25 cellular contexts compared by ENCODE assay signal in genomic region chr1:7407547-7407895, GRCh38.
DNase-seq lines count a peak whose midpoint lies in the region; ATAC-seq and TF ChIP-seq lines count a peak whose summit lies in the region.
"Had no signal": no experiment of that assay in that cellular context is flagged by ENCODE, and none has a peak within 500 bp of the region (broad histone marks: within the 10 kb centered on the region; RNA-seq: fewer than 3 reads in every experiment).

No MANE protein-coding gene starts in this region.

- H3K27me3 ChIP-seq in upper lobe of left lung: no peaks in the 10 kb centered on the region
- H3K27me3 ChIP-seq: adrenal gland, body of pancreas, dorsolateral prefrontal cortex had no signal

- H3K9me3 Mint-ChIP-seq in activated CD4-positive, alpha-beta memory T cell treated with anti-CD3 and anti-CD28 coated beads, Interleukin-2, amount 10 ng/mL, durations not matched to agents 7 days and 5 days: no peaks in the 10 kb centered on the region
- no peaks in the 10 kb centered on the region for H3K9me3 Mint-ChIP-seq in activated CD4-positive, alpha-beta memory T cell treated with anti-CD3 and anti-CD28 coated beads for 36 hours
- H3K9me3 Mint-ChIP-seq: activated naive CD4-positive, alpha-beta T cell treated with anti-CD3 and anti-CD28 coated beads for 36 hours; activated T-cell treated with anti-CD3 and anti-CD28 coated beads, Interleukin-2, amount 50 U/mL, for 72 hours; stimulated activated naive B cell treated with anti-CD40 and anti-IgM and Interleukin-4, amounts not matched to agents 10 μg/mL and 1 μg/mL and 100 μg/mL, for 72 hours had no signal

- H3K9me3 ChIP-seq in upper lobe of left lung: no peaks in the 10 kb centered on the region
- H3K9me3 ChIP-seq: adrenal gland, body of pancreas, esophagus squamous epithelium had no signal

- no peaks in the 10 kb centered on the region for H3K27me3 Mint-ChIP-seq in activated CD4-positive, alpha-beta memory T cell treated with anti-CD3 and anti-CD28 coated beads, Interleukin-2, amount 10 ng/mL, durations not matched to agents 7 days and 5 days
- H3K27me3 Mint-ChIP-seq in activated CD4-positive, alpha-beta memory T cell treated with anti-CD3 and anti-CD28 coated beads for 36 hours: peaks cover 2% of the 10 kb centered on the region

- no peak overlapping the region for H3K4me3 Mint-ChIP-seq in activated CD4-positive, alpha-beta memory T cell treated with anti-CD3 and anti-CD28 coated beads, Interleukin-2, amount 10 ng/mL, durations not matched to agents 7 days and 5 days
- H3K4me3 Mint-ChIP-seq in activated CD4-positive, alpha-beta memory T cell treated with anti-CD3 and anti-CD28 coated beads for 36 hours: no peak overlapping the region
- H3K4me3 Mint-ChIP-seq: activated CD4-positive, alpha-beta T cell treated with anti-CD3 and anti-CD28 coated beads for 36 hours; activated naive CD4-positive, alpha-beta T cell treated with anti-CD3 and anti-CD28 coated beads for 36 hours; activated T-cell treated with anti-CD3 and anti-CD28 coated beads, Interleukin-2, amount 50 U/mL, for 72 hours; naive thymus-derived CD4-positive, alpha-beta T cell; stimulated activated naive B cell treated with anti-CD40 and anti-IgM and Interleukin-4, amounts not matched to agents 10 μg/mL and 1 μg/mL and 100 μg/mL, for 72 hours had no signal

- CTCF ChIA-PET in activated CD4-positive, alpha-beta memory T cell treated with anti-CD3 and anti-CD28 coated beads, Interleukin-2, amount 10 ng/mL, durations not matched to agents 7 days and 5 days (lab: Charles Lee): no interaction called here
- CTCF ChIA-PET in activated CD4-positive, alpha-beta memory T cell treated with anti-CD3 and anti-CD28 coated beads for 36 hours (lab: Charles Lee): no interaction called here

- no peaks in the 10 kb centered on the region for H3K36me3 Mint-ChIP-seq in activated CD4-positive, alpha-beta memory T cell treated with anti-CD3 and anti-CD28 coated beads, Interleukin-2, amount 10 ng/mL, durations not matched to agents 7 days and 5 days (ENCODE audit: low read depth)
- H3K36me3 Mint-ChIP-seq in activated CD4-positive, alpha-beta memory T cell treated with anti-CD3 and anti-CD28 coated beads for 36 hours: no peaks in the 10 kb centered on the region
- H3K36me3 Mint-ChIP-seq: naive thymus-derived CD4-positive, alpha-beta T cell; stimulated activated naive B cell treated with anti-CD40 and anti-IgM and Interleukin-4, amounts not matched to agents 10 μg/mL and 1 μg/mL and 100 μg/mL, for 72 hours had no signal

- no peaks in the 10 kb centered on the region for H3K4me1 ChIP-seq in upper lobe of left lung
- H3K4me1 ChIP-seq: adrenal gland, body of pancreas, esophagus squamous epithelium had no signal

- H3K27ac ChIP-seq in upper lobe of left lung: no peak overlapping the region
- H3K27ac ChIP-seq: adrenal gland, body of pancreas, dorsolateral prefrontal cortex, esophagus squamous epithelium had no signal

- no peaks in the 10 kb centered on the region for H3K36me3 ChIP-seq in upper lobe of left lung
- H3K36me3 ChIP-seq: adrenal gland, esophagus squamous epithelium had no signal

- no peak overlapping the region for H3K4me3 ChIP-seq in upper lobe of left lung
- H3K4me3 ChIP-seq: adrenal gland, body of pancreas, dorsolateral prefrontal cortex, esophagus squamous epithelium had no signal

- H3K27ac Mint-ChIP-seq in activated CD4-positive, alpha-beta memory T cell treated with anti-CD3 and anti-CD28 coated beads, Interleukin-2, amount 10 ng/mL, durations not matched to agents 7 days and 5 days: no peak overlapping the region
- no peak overlapping the region for H3K27ac Mint-ChIP-seq in activated CD4-positive, alpha-beta memory T cell treated with anti-CD3 and anti-CD28 coated beads for 36 hours
- H3K27ac Mint-ChIP-seq: activated CD4-positive, alpha-beta T cell treated with anti-CD3 and anti-CD28 coated beads for 36 hours; activated naive CD4-positive, alpha-beta T cell treated with anti-CD3 and anti-CD28 coated beads for 36 hours; activated T-cell treated with anti-CD3 and anti-CD28 coated beads, Interleukin-2, amount 50 U/mL, for 72 hours; naive thymus-derived CD4-positive, alpha-beta T cell; stimulated activated naive B cell treated with anti-CD40 and anti-IgM and Interleukin-4, amounts not matched to agents 10 μg/mL and 1 μg/mL and 100 μg/mL, for 72 hours had no signal

- WGBS in upper lobe of left lung, 2 donors: 95% methylated on average over 7 of the region's 7 CpGs; no CpG with 5 or more reads in 1 of the 2 donors

- ATAC-seq in upper lobe of left lung (ENCODE audit: low FRiP score in 2 of 2): no peak
- ATAC-seq in GM21528 (IDR thresholded peaks at IDR 0.05; ENCODE audit: low FRiP score, unreplicated experiment): no peak
- no peak for ATAC-seq in HG03196 (IDR thresholded peaks at IDR 0.05; ENCODE audit: unreplicated experiment)
- ATAC-seq: activated CD4-positive, alpha-beta T cell treated with anti-CD3 and anti-CD28 coated beads for 36 hours; activated T-cell treated with anti-CD3 and anti-CD28 coated beads, Interleukin-2, amount 50 U/mL, for 72 hours; body of pancreas; foreskin keratinocyte; naive thymus-derived CD4-positive, alpha-beta T cell; stimulated activated naive B cell treated with anti-CD40 and anti-IgM and Interleukin-4, amounts not matched to agents 10 μg/mL and 1 μg/mL and 100 μg/mL, for 72 hours had no signal

- POLR2A ChIA-PET in activated CD4-positive, alpha-beta memory T cell treated with anti-CD3 and anti-CD28 coated beads, Interleukin-2, amount 10 ng/mL, durations not matched to agents 7 days and 5 days (lab: Charles Lee): no interaction called here
- POLR2A ChIA-PET in activated CD4-positive, alpha-beta memory T cell treated with anti-CD3 and anti-CD28 coated beads for 36 hours (lab: Charles Lee): no interaction called here

- TF ChIP-seq CTCF in upper lobe of left lung (IDR thresholded peaks at IDR 0.05): no peak

- peak; percentile 1 for DNase-seq in activated CD4-positive, alpha-beta memory T cell treated with anti-CD3 and anti-CD28 coated beads, Interleukin-2, amount 10 ng/mL, durations not matched to agents 7 days and 5 days
- no peak for DNase-seq in activated CD4-positive, alpha-beta memory T cell treated with anti-CD3 and anti-CD28 coated beads for 36 hours
- DNase-seq in activated CD8-positive, alpha-beta memory T cell treated with anti-CD3 and anti-CD28 coated beads, Interleukin-2, amount 50 U/mL, for 48 hours: peak; percentile 2
- peak; percentile 60 for DNase-seq in mesenteric fat pad (ENCODE audit: low spot score)
- DNase-seq in upper lobe of left lung: peak; percentile 19 to 36
- no peak for DNase-seq in retina
- DNase-seq: activated CD4-positive, alpha-beta T cell treated with anti-CD3 and anti-CD28 coated beads for 36 hours; activated naive CD4-positive, alpha-beta T cell treated with anti-CD3 and anti-CD28 coated beads for 36 hours; activated T-cell treated with anti-CD3 and anti-CD28 coated beads, Interleukin-2, amount 50 U/mL, for 72 hours; body of pancreas; Calu3; esophagus squamous epithelium; foreskin keratinocyte; KG1; midbrain; naive thymus-derived CD4-positive, alpha-beta T cell; NCI-H1417 treated with DMSO at 0.1 percent for 48 hours; NCI-H2081; NCI-H226; SHP77 treated with DMSO at 0.1 percent for 48 hours; stimulated activated naive B cell treated with anti-CD40 and anti-IgM and Interleukin-4, amounts not matched to agents 10 μg/mL and 1 μg/mL and 100 μg/mL, for 72 hours had no signal

- no peak for TF ChIP-seq POLR2A in upper lobe of left lung (IDR thresholded peaks at IDR 0.05)

- no peak for TF ChIP-seq EP300 in upper lobe of left lung (IDR thresholded peaks at IDR 0.05)

- intact Hi-C loops in activated CD4-positive, alpha-beta memory T cell treated with anti-CD3 and anti-CD28 coated beads for 36 hours (cut with micrococcal nuclease): no loop called here

- no peaks in the 10 kb centered on the region for H3K4me1 Mint-ChIP-seq in activated CD4-positive, alpha-beta memory T cell treated with anti-CD3 and anti-CD28 coated beads, Interleukin-2, amount 10 ng/mL, durations not matched to agents 7 days and 5 days
- no peaks in the 10 kb centered on the region for H3K4me1 Mint-ChIP-seq in activated CD4-positive, alpha-beta memory T cell treated with anti-CD3 and anti-CD28 coated beads for 36 hours (ENCODE audit: low read depth)
- H3K4me1 Mint-ChIP-seq: activated CD4-positive, alpha-beta T cell treated with anti-CD3 and anti-CD28 coated beads for 36 hours; naive thymus-derived CD4-positive, alpha-beta T cell; stimulated activated naive B cell treated with anti-CD40 and anti-IgM and Interleukin-4, amounts not matched to agents 10 μg/mL and 1 μg/mL and 100 μg/mL, for 72 hours had no signal

Comparison
In these comparisons a context has a peak if more than half of its experiments do, and no peak if none do; other contexts are left out.
1. DNase-seq: peak in activated CD4-positive, alpha-beta memory T cell treated with anti-CD3 and anti-CD28 coated beads, Interleukin-2, amount 10 ng/mL, durations not matched to agents 7 days and 5 days (single experiment), activated CD8-positive, alpha-beta memory T cell treated with anti-CD3 and anti-CD28 coated beads, Interleukin-2, amount 50 U/mL, for 48 hours (single experiment), mesenteric fat pad (single experiment) and upper lobe of left lung (2 of 2); none in activated CD4-positive, alpha-beta memory T cell treated with anti-CD3 and anti-CD28 coated beads for 36 hours (single experiment) and retina (single experiment).